In genomic region chrX:17438221-17438620, GRCh38 we compare ENCODE assay signal across 9 cellular contexts.
"Had no signal": no experiment of that assay in that cellular context is flagged by ENCODE, and none has a peak within 500 bp of the region (broad histone marks: within the 10 kb centered on the region; RNA-seq: fewer than 3 reads in every experiment).

No MANE protein-coding gene starts in this region.

- DNase-seq: GM23248, GOT3, H7, HFFc6, IMR-90 had no signal

- H3K4me1 ChIP-seq: HAP-1 had no signal

- H3K27ac ChIP-seq: GM23248, HL-60 had no signal

- H3K9me3 ChIP-seq: HAP-1 had no signal

- H3K4me3 ChIP-seq: GM23248, HAP-1, K562 had no signal

- ATAC-seq: HCT116, K562 had no signal

- H2AFZ ChIP-seq: GM23248 had no signal

- H3K36me3 ChIP-seq: HAP-1 had no signal

- H3K9ac ChIP-seq: GM23248 had no signal
